ENCODE assay signal across 8 cellular contexts in the genomic region with DNA sequence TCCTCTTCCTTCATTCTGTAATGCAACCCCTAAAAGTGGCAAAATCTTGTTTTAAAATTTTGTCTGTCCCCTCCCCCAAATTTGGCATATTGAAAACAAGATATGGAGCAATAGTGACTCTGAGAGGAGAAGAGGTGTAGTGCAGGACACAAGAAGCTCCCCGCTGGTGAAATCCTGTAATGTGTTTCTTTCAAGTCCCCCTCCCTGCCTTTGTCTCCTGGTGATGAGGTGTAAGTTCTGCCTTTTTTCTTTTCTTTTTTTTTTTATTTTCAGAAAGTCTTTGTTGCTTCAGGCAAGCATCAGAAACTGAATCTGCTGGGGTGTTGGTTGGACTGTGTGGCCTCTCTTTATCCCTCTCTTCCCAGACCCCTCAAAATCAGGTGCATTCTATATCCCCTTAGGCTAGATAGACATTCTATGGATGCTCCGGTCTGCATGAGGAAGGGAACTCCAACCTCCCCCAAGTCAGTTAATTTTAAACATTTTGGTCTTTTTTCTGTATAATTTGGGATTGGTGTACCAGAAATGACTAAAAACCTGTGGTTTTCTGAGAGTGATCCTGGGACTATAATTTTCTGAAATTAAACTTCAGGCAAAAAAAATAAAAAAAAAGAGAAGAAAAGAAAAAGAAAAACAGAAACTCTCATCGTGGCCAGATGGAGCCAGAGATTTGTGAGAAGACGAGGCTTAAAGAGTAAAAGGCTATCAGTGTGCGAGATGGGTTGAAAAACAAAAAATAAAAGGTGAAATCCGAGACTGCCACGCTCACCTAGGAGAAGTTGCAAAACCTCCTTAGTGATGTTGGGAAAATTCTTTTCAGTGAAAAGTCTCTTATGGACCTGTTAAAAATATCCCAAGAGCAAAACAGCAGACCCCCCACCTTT. TPM values are rescaled to one million over a fixed set of nuclear protein-coding genes. Genes with fewer than 3 reads are reported as not detected.
DNase-seq lines count a peak whose midpoint lies in the region; ATAC-seq lines count a peak whose summit lies in the region.

No MANE protein-coding gene starts in this region.

- intact Hi-C loops in sciatic nerve (cut with DNase I), result loop anchor here (10.0 kb wide), 1 partner anchor 54 kb away; no protein-coding TSS in a partner anchor

- ATAC-seq in esophagus mucosa (peak; percentile 67), sciatic nerve (peak; percentile 66), GM19351 (IDR thresholded peaks at IDR 0.05; ENCODE audit: unreplicated experiment) (no peak), HG02852 (IDR thresholded peaks at IDR 0.05; ENCODE audit: unreplicated experiment) (no peak)

- peak; percentile 48 for DNase-seq in NCI-H748 (lab: John Stamatoyannopoulos, UW; ENCODE audit: unreplicated experiment)
- no peak for DNase-seq in NCI-H748 treated with DMSO at 0.1 percent for 48 hours (lab: John Stamatoyannopoulos, UW)
- peak; percentile 5 for DNase-seq in NOMO-1 treated with dmso at 0.1 percent for 144 hours (lab: John Stamatoyannopoulos, UW; ENCODE audit: unreplicated experiment)
- DNase-seq in sciatic nerve (ENCODE audit: low spot score), result no peak
- no peak for DNase-seq in substantia nigra (lab: John Stamatoyannopoulos, UW)

- H3K27ac ChIP-seq in substantia nigra (ENCODE audit: low read depth, low read length, poor library complexity, severe bottlenecking), result no peak overlapping the region

RNA-seq across cellular contexts. Expression of gene ACKR2, which starts 21.4 kb away (rescaled TPM):
- total RNA-seq in esophagus mucosa, result 1.1 TPM
- total RNA-seq in sciatic nerve, result 19.0 TPM

RNA-seq across cellular contexts. Expression of gene HIGD1A, which starts 26.4 kb away (rescaled TPM):
- total RNA-seq in esophagus mucosa (114 TPM), sciatic nerve (71.4 TPM)

RNA-seq across cellular contexts. Expression of gene CYP8B1, which starts 45.0 kb away (rescaled TPM):
- not detected for total RNA-seq in esophagus mucosa
- not detected for total RNA-seq in sciatic nerve

RNA-seq across cellular contexts. Expression of gene CCDC13, which starts 57.6 kb away (rescaled TPM):
- total RNA-seq in esophagus mucosa (not detected), sciatic nerve (3.1 TPM)

Comparison
In these comparisons a context has a peak if more than half of its experiments do, and no peak if none do; other contexts are left out.
1. DNase-seq: peak in NCI-H748 (single experiment) and NOMO-1 treated with dmso at 0.1 percent for 144 hours (single experiment); none in NCI-H748 treated with DMSO at 0.1 percent for 48 hours (single experiment), sciatic nerve (single experiment) and substantia nigra (0 of 49).
2. ATAC-seq: peak in esophagus mucosa (single experiment) and sciatic nerve (single experiment); none in GM19351 (single experiment) and HG02852 (single experiment).